In the genomic region with DNA sequence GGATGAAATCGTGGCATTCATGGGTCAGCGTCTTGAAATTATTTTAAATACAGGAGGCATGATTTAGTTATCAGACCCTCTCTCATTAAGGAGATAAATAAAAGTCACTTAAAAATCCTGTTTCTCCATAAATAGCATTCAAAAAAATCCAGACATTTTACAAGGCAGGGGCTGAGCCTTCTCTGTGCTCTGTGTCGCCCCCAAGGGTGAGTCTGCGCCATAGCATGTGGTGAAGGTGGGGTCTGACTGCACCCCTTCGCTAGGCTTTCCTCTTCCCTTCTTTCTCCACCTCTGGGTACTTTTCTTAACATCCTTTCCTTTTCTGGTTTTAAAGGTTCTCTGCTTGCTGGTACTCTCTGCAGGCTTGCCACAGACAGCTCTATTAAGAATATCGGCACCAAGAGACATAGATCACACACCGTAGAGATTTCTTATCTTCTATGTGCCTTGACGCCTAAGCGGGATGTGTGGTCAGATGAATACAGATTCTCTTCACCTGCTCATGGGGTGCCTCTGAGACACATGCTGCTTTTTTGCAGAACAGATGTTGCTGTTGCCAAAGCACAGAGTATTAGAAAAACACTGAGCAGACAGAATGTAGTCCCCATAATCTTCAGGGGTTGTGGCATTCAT, we compare ENCODE assay signal across 8 cellular contexts. TPM values are rescaled to one million over a fixed set of nuclear protein-coding genes. Genes with fewer than 3 reads are reported as not detected.
DNase-seq lines count a peak whose midpoint lies in the region; ATAC-seq and TF ChIP-seq lines count a peak whose summit lies in the region.

No MANE protein-coding gene starts in this region.

- H3K4me3 Mint-ChIP-seq in WTC11, result no peak overlapping the region

- no peak for DNase-seq in AG09309 (ENCODE audit: low read depth)
- DNase-seq in GM13976 (ENCODE audit: low spot score), result no peak
- peak; percentile 46 for DNase-seq in WTC11 (ENCODE audit: low spot score)
- DNase-seq in hepatic stellate cell (ENCODE audit: low spot score), result peak; percentile 12
- DNase-seq in SKM-1 (lab: John Stamatoyannopoulos, UW; ENCODE audit: unreplicated experiment), result no peak
- no peak for DNase-seq in NCI-H524 treated with DMSO at 0.1 percent for 48 hours (lab: John Stamatoyannopoulos, UW)
- no peak for DNase-seq in NCI-H446 treated with DMSO at 0.1 percent for 48 hours (lab: John Stamatoyannopoulos, UW)

- no peaks in the 10 kb centered on the region for H3K36me3 Mint-ChIP-seq in WTC11

- POLR2A ChIA-PET in WTC11 (lab: Charles Lee), result no interaction called here

- H3K9me3 Mint-ChIP-seq in WTC11, result no peaks in the 10 kb centered on the region

- CTCF ChIA-PET in WTC11 (lab: Charles Lee), result no interaction called here

- peak overlapping the region; percentile 74 for H3K27ac Mint-ChIP-seq in WTC11

- TF ChIP-seq CTCF in AG09309 (IDR thresholded peaks at IDR 0.05; ENCODE audit: control insufficient read depth, insufficient read depth, low read depth, low read length, missing control alignments) (peak; percentile 45), GM13976 (IDR thresholded peaks at IDR 0.05; ENCODE audit: borderline replicate concordance, control extremely low read depth, extremely low read depth, insufficient read depth, missing control alignments) (peak; percentile 31), WTC11 (IDR thresholded peaks at IDR 0.05) (peak; percentile 75)

- peaks cover 9% of the 10 kb centered on the region for H3K4me1 Mint-ChIP-seq in WTC11

- H3K27me3 Mint-ChIP-seq in WTC11 (ENCODE audit: low read depth), result no peaks in the 10 kb centered on the region

- H3K4me3 ChIP-seq in AG09309 (ENCODE audit: control insufficient read depth, low read depth, low read length), result no peak overlapping the region

- in situ Hi-C loops in GM13976 (cut with MboI; ENCODE audit: low sequenced_read_pairs, unreplicated experiment), result no loop called here

- peak; percentile 97 for ATAC-seq in WTC11
- no peak for ATAC-seq in GM21526 (IDR thresholded peaks at IDR 0.05; ENCODE audit: low FRiP score, unreplicated experiment)

TF ChIP-seq in WTC11, 78 proteins besides CTCF, POLR2A, EP300 and RAD21:
- TF ChIP-seq TEAD4 (CRISPR knock-in tag; IDR thresholded peaks at IDR 0.05) (no peak), SOX15 (CRISPR knock-in tag; IDR thresholded peaks at IDR 0.05) (no peak), ZNF121 (CRISPR knock-in tag; IDR thresholded peaks at IDR 0.05) (no peak), ZNF232 (CRISPR knock-in tag; IDR thresholded peaks at IDR 0.05) (no peak), OVOL2 (CRISPR knock-in tag; IDR thresholded peaks at IDR 0.05; ENCODE audit: borderline replicate concordance) (no peak), ZNF263 (CRISPR knock-in tag; IDR thresholded peaks at IDR 0.05; ENCODE audit: low read depth) (no peak), CBFB (CRISPR knock-in tag; IDR thresholded peaks at IDR 0.05; ENCODE audit: low read depth) (no peak), NR3C1 (CRISPR knock-in tag; conservative IDR thresholded peaks at IDR 0.05; ENCODE audit: low read depth) (no peak), ATF1 (CRISPR knock-in tag; IDR thresholded peaks at IDR 0.05) (no peak), EMX1 (CRISPR knock-in tag; IDR thresholded peaks at IDR 0.05) (no peak), JAZF1 (CRISPR knock-in tag; IDR thresholded peaks at IDR 0.05) (no peak), ZNF219 (CRISPR knock-in tag; IDR thresholded peaks at IDR 0.05; ENCODE audit: borderline replicate concordance) (no peak)
- TF ChIP-seq, protein P1, sequence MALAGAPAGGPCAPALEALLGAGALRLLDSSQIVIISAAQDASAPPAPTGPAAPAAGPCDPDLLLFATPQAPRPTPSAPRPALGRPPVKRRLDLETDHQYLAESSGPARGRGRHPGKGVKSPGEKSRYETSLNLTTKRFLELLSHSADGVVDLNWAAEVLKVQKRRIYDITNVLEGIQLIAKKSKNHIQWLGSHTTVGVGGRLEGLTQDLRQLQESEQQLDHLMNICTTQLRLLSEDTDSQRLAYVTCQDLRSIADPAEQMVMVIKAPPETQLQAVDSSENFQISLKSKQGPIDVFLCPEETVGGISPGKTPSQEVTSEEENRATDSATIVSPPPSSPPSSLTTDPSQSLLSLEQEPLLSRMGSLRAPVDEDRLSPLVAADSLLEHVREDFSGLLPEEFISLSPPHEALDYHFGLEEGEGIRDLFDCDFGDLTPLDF (CRISPR knock-in tag; IDR thresholded peaks at IDR 0.05), result no peak
- TF ChIP-seq, protein P2, sequence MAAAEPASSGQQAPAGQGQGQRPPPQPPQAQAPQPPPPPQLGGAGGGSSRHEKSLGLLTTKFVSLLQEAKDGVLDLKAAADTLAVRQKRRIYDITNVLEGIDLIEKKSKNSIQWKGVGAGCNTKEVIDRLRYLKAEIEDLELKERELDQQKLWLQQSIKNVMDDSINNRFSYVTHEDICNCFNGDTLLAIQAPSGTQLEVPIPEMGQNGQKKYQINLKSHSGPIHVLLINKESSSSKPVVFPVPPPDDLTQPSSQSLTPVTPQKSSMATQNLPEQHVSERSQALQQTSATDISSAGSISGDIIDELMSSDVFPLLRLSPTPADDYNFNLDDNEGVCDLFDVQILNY (CRISPR knock-in tag; IDR thresholded peaks at IDR 0.05), result no peak
- TF ChIP-seq, protein P3, sequence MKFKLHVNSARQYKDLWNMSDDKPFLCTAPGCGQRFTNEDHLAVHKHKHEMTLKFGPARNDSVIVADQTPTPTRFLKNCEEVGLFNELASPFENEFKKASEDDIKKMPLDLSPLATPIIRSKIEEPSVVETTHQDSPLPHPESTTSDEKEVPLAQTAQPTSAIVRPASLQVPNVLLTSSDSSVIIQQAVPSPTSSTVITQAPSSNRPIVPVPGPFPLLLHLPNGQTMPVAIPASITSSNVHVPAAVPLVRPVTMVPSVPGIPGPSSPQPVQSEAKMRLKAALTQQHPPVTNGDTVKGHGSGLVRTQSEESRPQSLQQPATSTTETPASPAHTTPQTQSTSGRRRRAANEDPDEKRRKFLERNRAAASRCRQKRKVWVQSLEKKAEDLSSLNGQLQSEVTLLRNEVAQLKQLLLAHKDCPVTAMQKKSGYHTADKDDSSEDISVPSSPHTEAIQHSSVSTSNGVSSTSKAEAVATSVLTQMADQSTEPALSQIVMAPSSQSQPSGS (CRISPR knock-in tag; IDR thresholded peaks at IDR 0.05; ENCODE audit: borderline replicate concordance, low read depth), result no peak
- TF ChIP-seq, protein P4, sequence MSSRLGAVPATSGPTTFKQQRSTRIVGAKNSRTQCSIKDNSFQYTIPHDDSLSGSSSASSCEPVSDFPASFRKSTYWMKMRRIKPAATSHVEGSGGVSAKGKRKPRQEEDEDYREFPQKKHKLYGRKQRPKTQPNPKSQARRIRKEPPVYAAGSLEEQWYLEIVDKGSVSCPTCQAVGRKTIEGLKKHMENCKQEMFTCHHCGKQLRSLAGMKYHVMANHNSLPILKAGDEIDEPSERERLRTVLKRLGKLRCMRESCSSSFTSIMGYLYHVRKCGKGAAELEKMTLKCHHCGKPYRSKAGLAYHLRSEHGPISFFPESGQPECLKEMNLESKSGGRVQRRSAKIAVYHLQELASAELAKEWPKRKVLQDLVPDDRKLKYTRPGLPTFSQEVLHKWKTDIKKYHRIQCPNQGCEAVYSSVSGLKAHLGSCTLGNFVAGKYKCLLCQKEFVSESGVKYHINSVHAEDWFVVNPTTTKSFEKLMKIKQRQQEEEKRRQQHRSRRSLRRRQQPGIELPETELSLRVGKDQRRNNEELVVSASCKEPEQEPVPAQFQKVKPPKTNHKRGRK (CRISPR knock-in tag; IDR thresholded peaks at IDR 0.05; ENCODE audit: borderline replicate concordance), result no peak
TF ChIP-seq in WTC11: peak in this region for 0.

RNA-seq across cellular contexts. Expression of a gene that starts 20.1 kb away (rescaled TPM):
- total RNA-seq in WTC11 (2021), result 0.28 TPM in 1 of 3 replicates, not detected in the others

RNA-seq across cellular contexts. Expression of a gene that starts 28.6 kb away (rescaled TPM):
- total RNA-seq in WTC11 (2021), result 0.64 to 1.7 TPM (median 0.68 TPM) in 3 replicates

RNA-seq across cellular contexts. Expression of a gene that starts 36.1 kb away (rescaled TPM):
- total RNA-seq in WTC11 (2021), result 46.3 to 56.1 TPM (median 51.7 TPM) in 3 replicates

Comparison
In these comparisons a context has a peak if more than half of its experiments do, and no peak if none do; other contexts are left out.
1. DNase-seq: peak in WTC11 (single experiment) and hepatic stellate cell (single experiment); none in AG09309 (single experiment), GM13976 (single experiment), SKM-1 (single experiment), NCI-H524 treated with DMSO at 0.1 percent for 48 hours (single experiment) and NCI-H446 treated with DMSO at 0.1 percent for 48 hours (single experiment).
2. Peak in every context shown above with its lines, with median percentiles within 50 percentile points of each other: CTCF ChIP-seq.